In the genomic region with DNA sequence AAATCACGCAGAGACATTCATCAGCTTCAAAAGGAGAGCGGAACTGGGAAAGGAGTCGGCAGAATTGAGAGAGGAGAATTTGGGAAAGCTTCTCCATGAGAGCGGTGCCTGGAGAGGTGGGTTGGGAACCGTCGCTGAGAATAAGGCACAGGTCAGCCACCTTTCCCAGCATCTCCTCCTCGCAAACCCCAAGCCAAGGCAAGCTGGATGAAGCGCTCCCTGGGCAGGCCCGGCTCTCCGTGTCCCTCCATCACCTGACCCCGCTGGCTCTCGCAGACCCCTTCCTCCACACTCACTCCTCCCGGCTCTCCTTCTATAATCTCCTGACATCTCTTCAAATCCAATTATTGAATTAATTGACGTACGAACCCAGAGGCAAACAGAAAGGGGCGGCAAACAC, we compare ENCODE assay signal across 12 cellular contexts. TPM values are rescaled to one million over a fixed set of nuclear protein-coding genes. Genes with fewer than 3 reads are reported as not detected.
DNase-seq lines count a peak whose midpoint lies in the region; ATAC-seq lines count a peak whose summit lies in the region.
"Had no signal": no experiment of that assay in that cellular context is flagged by ENCODE, and none has a peak within 500 bp of the region (broad histone marks: within the 10 kb centered on the region; RNA-seq: fewer than 3 reads in every experiment).

No MANE protein-coding gene starts in this region.

- no peaks in the 10 kb centered on the region for H3K36me3 Mint-ChIP-seq in activated naive CD4-positive, alpha-beta T cell treated with anti-CD3 and anti-CD28 coated beads for 36 hours (ENCODE audit: low read depth)
- peaks cover 2% of the 10 kb centered on the region for H3K36me3 Mint-ChIP-seq in activated naive CD8-positive, alpha-beta T cell
- no peaks in the 10 kb centered on the region for H3K36me3 Mint-ChIP-seq in stimulated activated naive B cell treated with anti-CD40 and anti-IgM and Interleukin-4, amounts not matched to agents 10 μg/mL and 1 μg/mL and 100 μg/mL, for 72 hours

- peaks cover 26% of the 10 kb centered on the region for H3K4me1 Mint-ChIP-seq in activated naive CD4-positive, alpha-beta T cell treated with anti-CD3 and anti-CD28 coated beads for 36 hours (ENCODE audit: low read depth)
- peaks cover 24% of the 10 kb centered on the region for H3K4me1 Mint-ChIP-seq in activated naive CD8-positive, alpha-beta T cell (ENCODE audit: low read depth)
- peaks cover 28 to 36% of the 10 kb centered on the region in 2 donors for H3K4me1 Mint-ChIP-seq in stimulated activated naive B cell treated with anti-CD40 and anti-IgM and Interleukin-4, amounts not matched to agents 10 μg/mL and 1 μg/mL and 100 μg/mL, for 72 hours

- peaks cover 60% of the 10 kb centered on the region for H3K27me3 Mint-ChIP-seq in activated naive CD4-positive, alpha-beta T cell treated with anti-CD3 and anti-CD28 coated beads for 36 hours (ENCODE audit: low read depth)
- peaks cover 47% of the 10 kb centered on the region for H3K27me3 Mint-ChIP-seq in activated naive CD8-positive, alpha-beta T cell
- H3K27me3 Mint-ChIP-seq in stimulated activated naive B cell treated with anti-CD40 and anti-IgM and Interleukin-4, amounts not matched to agents 10 μg/mL and 1 μg/mL and 100 μg/mL, for 72 hours: peaks cover 70 to 89% of the 10 kb centered on the region in 2 donors

- ATAC-seq in stimulated activated naive B cell treated with anti-CD40 and anti-IgM and Interleukin-4, amounts not matched to agents 10 μg/mL and 1 μg/mL and 100 μg/mL, for 72 hours (replicated peaks): no peak
- no peak for ATAC-seq in GM21360 (IDR thresholded peaks at IDR 0.05; ENCODE audit: unreplicated experiment)

- CTCF ChIA-PET in activated naive CD4-positive, alpha-beta T cell treated with anti-CD3 and anti-CD28 coated beads for 36 hours (lab: Charles Lee): interaction anchor here (0.6 to 3.8 kb wide), 6 partner anchors 10 to 281 kb away, joined by 3 to 21 read pairs (median 6); no protein-coding TSS in a partner anchor

- intact Hi-C loops in activated naive CD4-positive, alpha-beta T cell treated with anti-CD3 and anti-CD28 coated beads for 36 hours (cut with micrococcal nuclease): loop anchor here (10.0 kb wide), 1 partner anchor 250 kb away; no protein-coding TSS in a partner anchor

- no peak for DNase-seq in activated naive CD4-positive, alpha-beta T cell treated with anti-CD3 and anti-CD28 coated beads for 36 hours
- DNase-seq in activated naive CD4-positive, alpha-beta T cell (lab: John Stamatoyannopoulos, UW): no peak
- peak; percentile 47 for DNase-seq in iPS-NIHi7 (ENCODE audit: extremely low spot score)
- no peak for DNase-seq in stimulated activated naive B cell treated with anti-CD40 and anti-IgM and Interleukin-4, amounts not matched to agents 10 μg/mL and 1 μg/mL and 100 μg/mL, for 72 hours
- no peak for DNase-seq in amygdala (lab: John Stamatoyannopoulos, UW)
- no peak for DNase-seq in NCI-H187 (lab: John Stamatoyannopoulos, UW)
- DNase-seq: GDM1, SW 1271 had no signal

- H3K4me3 Mint-ChIP-seq in activated naive CD4-positive, alpha-beta T cell treated with anti-CD3 and anti-CD28 coated beads for 36 hours: peak overlapping the region; percentile 55
- H3K4me3 Mint-ChIP-seq in activated naive CD8-positive, alpha-beta T cell: peak overlapping the region; percentile 83
- peak overlapping the region; percentile 78 to 85 for H3K4me3 Mint-ChIP-seq in stimulated activated naive B cell treated with anti-CD40 and anti-IgM and Interleukin-4, amounts not matched to agents 10 μg/mL and 1 μg/mL and 100 μg/mL, for 72 hours

- no peak overlapping the region for H3K27ac Mint-ChIP-seq in activated naive CD4-positive, alpha-beta T cell treated with anti-CD3 and anti-CD28 coated beads for 36 hours
- no peak overlapping the region for H3K27ac Mint-ChIP-seq in activated naive CD8-positive, alpha-beta T cell
- peak overlapping the region; percentile 85 for H3K27ac Mint-ChIP-seq in stimulated activated naive B cell treated with anti-CD40 and anti-IgM and Interleukin-4, amounts not matched to agents 10 μg/mL and 1 μg/mL and 100 μg/mL, for 72 hours

- H3K9me3 Mint-ChIP-seq in activated naive CD4-positive, alpha-beta T cell treated with anti-CD3 and anti-CD28 coated beads for 36 hours: peaks cover 3% of the 10 kb centered on the region
- no peaks in the 10 kb centered on the region for H3K9me3 Mint-ChIP-seq in activated naive CD8-positive, alpha-beta T cell (ENCODE audit: low read depth)
- H3K9me3 Mint-ChIP-seq in stimulated activated naive B cell treated with anti-CD40 and anti-IgM and Interleukin-4, amounts not matched to agents 10 μg/mL and 1 μg/mL and 100 μg/mL, for 72 hours: peaks cover 2 to 4% of the 10 kb centered on the region in 2 donors

RNA-seq across cellular contexts. Expression of a gene that starts 18.9 kb away (rescaled TPM):
- 100 to 1,000 TPM; 443 to 466 TPM for total RNA-seq in activated naive CD4-positive, alpha-beta T cell treated with anti-CD3 and anti-CD28 coated beads for 36 hours

RNA-seq across cellular contexts. Expression of a gene that starts 32.5 kb away (rescaled TPM):
- 1 to 10 TPM; 8.1 to 8.3 TPM for total RNA-seq in activated naive CD4-positive, alpha-beta T cell treated with anti-CD3 and anti-CD28 coated beads for 36 hours

RNA-seq across cellular contexts. Expression of a gene that starts 57.0 kb away (rescaled TPM):
- total RNA-seq in activated naive CD4-positive, alpha-beta T cell treated with anti-CD3 and anti-CD28 coated beads for 36 hours: not detected
- total RNA-seq: prostate gland, thyroid gland had no signal
